Comparison of ENCODE assay signal across 8 cellular contexts in genomic region chr1:19799877-19800804, GRCh38. TPM values are rescaled to one million over a fixed set of nuclear protein-coding genes. Genes with fewer than 3 reads are reported as not detected.
DNase-seq lines count a peak whose midpoint lies in the region; ATAC-seq and TF ChIP-seq lines count a peak whose summit lies in the region.

Gene TMCO4, minus strand, starts transcription at chr1:19799916. Its CDS starts 19,158 bp downstream, at chr1:19780758.

- H3K27me3 Mint-ChIP-seq in activated naive CD4-positive, alpha-beta T cell treated with anti-CD3 and anti-CD28 coated beads, Interleukin-2, amount 50 U/mL, for 24 hours: no peaks in the 10 kb centered on the region
- peaks cover 24% of the 10 kb centered on the region for H3K27me3 Mint-ChIP-seq in glutamatergic neuron (ENCODE audit: unreplicated experiment)

- WGBS in transverse colon (ENCODE audit: low coverage in 1 of 2), 2 donors: 16 to 39% methylated on average over 4 to 38 of the region's 65 CpGs

- TF ChIP-seq EP300 in transverse colon (IDR thresholded peaks at IDR 0.05; ENCODE audit: low read depth): no peak

- peaks cover 27% of the 10 kb centered on the region for H3K4me1 ChIP-seq in SJSA1 (replicated peaks)
- H3K4me1 ChIP-seq in osteoblast (ENCODE audit: insufficient read depth, low read length): peaks cover 29% of the 10 kb centered on the region
- peaks cover 4 to 24% (median 15%) of the 10 kb centered on the region in 4 donors for H3K4me1 ChIP-seq in transverse colon

- H3K36me3 Mint-ChIP-seq in activated naive CD4-positive, alpha-beta T cell treated with anti-CD3 and anti-CD28 coated beads, Interleukin-2, amount 50 U/mL, for 24 hours: peaks cover 2% of the 10 kb centered on the region
- H3K36me3 Mint-ChIP-seq in glutamatergic neuron (ENCODE audit: unreplicated experiment): no peaks in the 10 kb centered on the region

- H3K4me3 ChIP-seq in SJSA1 (peak within 1 kb of the TSS; percentile 50), osteoblast (ENCODE audit: insufficient read depth, low read length) (peak within 1 kb of the TSS; percentile 84), transverse colon (peak within 1 kb of the TSS; percentile 58 to 67 (median 63))

- H3K79me2 ChIP-seq in osteoblast (ENCODE audit: insufficient read depth, low read length): no peaks in the 10 kb centered on the region

- no peaks in the 10 kb centered on the region for H4K20me1 ChIP-seq in osteoblast (ENCODE audit: insufficient read depth, low read length)

- DNase-seq in NCI-H2196 (lab: John Stamatoyannopoulos, UW; ENCODE audit: unreplicated experiment) (peak; percentile 47), NCI-H2196 treated with DMSO at 0.1 percent for 48 hours (lab: John Stamatoyannopoulos, UW; ENCODE audit: unreplicated experiment) (no peak), SJSA1 (ENCODE audit: low read depth in 1 of 2, low spot score in 2 of 2) (peak; percentile 86 to 87), glutamatergic neuron (peak; percentile 29), osteoblast (ENCODE audit: insufficient read length, low spot score, missing footprints) (peak; percentile 94), transverse colon (peak; percentile 65)

- intact Hi-C loops in transverse colon (cut with DNase I; ENCODE audit: low total_unique reads): no loop called here

- in situ Hi-C loops in transverse colon (cut with MboI; ENCODE audit: low pct_ligation_motif_present in 1 of 4, low pct_unique_long_range_greater_than_20kb in 1 of 4, low sequenced_read_pairs in 3 of 4): no loop called here

- peaks cover 27% of the 10 kb centered on the region for H3K4me1 Mint-ChIP-seq in activated naive CD4-positive, alpha-beta T cell treated with anti-CD3 and anti-CD28 coated beads, Interleukin-2, amount 50 U/mL, for 24 hours
- no peaks in the 10 kb centered on the region for H3K4me1 Mint-ChIP-seq in glutamatergic neuron (ENCODE audit: low read depth, unreplicated experiment)

- H2AFZ ChIP-seq in osteoblast (ENCODE audit: low read length): peak within 1 kb of the TSS; percentile 87

- H3K27ac Mint-ChIP-seq in activated naive CD4-positive, alpha-beta T cell treated with anti-CD3 and anti-CD28 coated beads, Interleukin-2, amount 50 U/mL, for 24 hours: peak within 1 kb of the TSS; percentile 99
- no peak within 1 kb of the TSS for H3K27ac Mint-ChIP-seq in glutamatergic neuron (ENCODE audit: unreplicated experiment)

- TF ChIP-seq CTCF in glutamatergic neuron (IDR thresholded peaks at IDR 0.05; ENCODE audit: partially characterized antibody, unreplicated experiment) (no peak), osteoblast (IDR thresholded peaks at IDR 0.05; ENCODE audit: extremely low read depth, low read depth, low read length) (no peak), transverse colon (IDR thresholded peaks at IDR 0.05) (no peak)

- TF ChIP-seq POLR2A in transverse colon (IDR thresholded peaks at IDR 0.05): peak; percentile 12

- H3K4me3 Mint-ChIP-seq in activated naive CD4-positive, alpha-beta T cell treated with anti-CD3 and anti-CD28 coated beads, Interleukin-2, amount 50 U/mL, for 24 hours: peak within 1 kb of the TSS; percentile 93
- H3K4me3 Mint-ChIP-seq in glutamatergic neuron (ENCODE audit: unreplicated experiment): peak within 1 kb of the TSS; percentile 80

- H3K9me3 ChIP-seq in SJSA1 (replicated peaks): no peaks in the 10 kb centered on the region
- no peaks in the 10 kb centered on the region for H3K9me3 ChIP-seq in osteoblast (ENCODE audit: low read depth, low read length)
- H3K9me3 ChIP-seq in transverse colon: no peaks in the 10 kb centered on the region

- peak within 1 kb of the TSS; percentile 92 for H3K4me2 ChIP-seq in osteoblast (ENCODE audit: insufficient read depth, low read length)

- H3K9me3 Mint-ChIP-seq in activated naive CD4-positive, alpha-beta T cell treated with anti-CD3 and anti-CD28 coated beads, Interleukin-2, amount 50 U/mL, for 24 hours: no peaks in the 10 kb centered on the region
- peaks cover 4% of the 10 kb centered on the region for H3K9me3 Mint-ChIP-seq in glutamatergic neuron (ENCODE audit: unreplicated experiment)

- H3K27ac ChIP-seq in SJSA1 (peak within 1 kb of the TSS; percentile 68), osteoblast (ENCODE audit: low read depth, low read length) (peak within 1 kb of the TSS; percentile 80), transverse colon (peak within 1 kb of the TSS; percentile 91 to 97 (median 93))

- no peaks in the 10 kb centered on the region for H3K27me3 ChIP-seq in SJSA1 (replicated peaks)
- no peaks in the 10 kb centered on the region for H3K27me3 ChIP-seq in osteoblast (ENCODE audit: insufficient read depth, low read length)
- H3K27me3 ChIP-seq in transverse colon: no peaks in the 10 kb centered on the region

- peak; percentile 44 for ATAC-seq in HG03342 (IDR thresholded peaks at IDR 0.05; ENCODE audit: unreplicated experiment)

- H3K36me3 ChIP-seq in SJSA1 (peaks cover 6% of the 10 kb centered on the region), osteoblast (ENCODE audit: insufficient read depth, low read length) (no peaks in the 10 kb centered on the region), transverse colon (no peaks in the 10 kb centered on the region)

RNA-seq across cellular contexts. Expression of gene TMCO4, which starts in this region (rescaled TPM):
- 19.1 and 26.2 TPM in 2 replicates for total RNA-seq in SJSA1 (2014; rRNA removed; shearing (Covaris generic))
- total RNA-seq in glutamatergic neuron (ENCODE audit: unreplicated experiment): not detected
- total RNA-seq in osteoblast: 24.2 and 27.5 TPM in 2 replicates
- 10 to 100 TPM; 16.1 to 36.2 (median 26.9) TPM for total RNA-seq in transverse colon

Comparison
In these comparisons a context has a peak if more than half of its experiments do, and no peak if none do; other contexts are left out.
1. RNA of gene TMCO4 (total RNA-seq): 16.1 to 36.2 TPM in transverse colon, 24.2 to 27.5 TPM in osteoblast and 19.1 to 26.2 TPM in SJSA1; not detected in glutamatergic neuron (single experiment); every median in the first group is over 10 times any median in the second.
2. Peak in DNase-seq in glutamatergic neuron; RNA of the gene not detected or under 1 TPM.
3. Peak in every context shown above with its lines, with median percentiles within 50 percentile points of each other: H3K27ac ChIP-seq and H3K4me3 ChIP-seq.